Comparison of ENCODE assay signal across 1 cellular context in the genomic region with DNA sequence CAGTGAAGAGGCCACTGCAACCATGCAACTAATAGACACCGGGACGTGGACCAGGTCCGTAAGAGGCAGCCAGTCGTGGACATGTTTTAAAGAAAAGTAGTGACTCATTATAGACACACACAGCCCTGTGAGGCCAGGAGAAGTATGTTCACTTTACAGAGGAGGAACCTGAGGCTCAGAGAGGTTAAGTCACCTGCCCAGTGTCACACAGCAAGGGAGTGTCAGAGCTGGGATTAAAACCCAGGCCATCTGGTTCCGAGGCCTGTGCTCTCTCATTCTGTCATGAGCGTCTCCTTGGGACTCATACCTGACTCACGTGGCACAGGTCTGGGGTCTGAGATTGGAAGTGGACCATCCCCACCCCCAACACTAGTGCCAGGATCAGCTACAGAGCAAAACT.
TF ChIP-seq lines count a peak whose summit lies in the region.

No MANE protein-coding gene starts in this region.

TF ChIP-seq in HepG2, 621 proteins besides CTCF, POLR2A, EP300 and RAD21:
- TF ChIP-seq ZNF768 (CRISPR knock-in tag; IDR thresholded peaks at IDR 0.05) (peak; percentile 89), POLR2AphosphoS5 (IDR thresholded peaks at IDR 0.05; ENCODE audit: low read depth, low read length) (no peak), ZNF709 (CRISPR knock-in tag; IDR thresholded peaks at IDR 0.05) (no peak)
